In genomic region chr6:149484733-149485700, GRCh38 we compare ENCODE assay signal across 8 cellular contexts. TPM values are rescaled to one million over a fixed set of nuclear protein-coding genes. Genes with fewer than 3 reads are reported as not detected.
DNase-seq lines count a peak whose midpoint lies in the region; ATAC-seq, FAIRE-seq and TF ChIP-seq lines count a peak whose summit lies in the region.

Gene ZC3H12D (minus strand): TSS chr6:149485014. CDS start chr6:149474543, 10,471 bp downstream.

- TF ChIP-seq EP300 in K562 (IDR thresholded peaks at IDR 0.05; ENCODE audit: low read length) (no peak), suprapubic skin (IDR thresholded peaks at IDR 0.05) (no peak)

- peak; percentile 41 for ATAC-seq in GM19035 (IDR thresholded peaks at IDR 0.05; ENCODE audit: unreplicated experiment)
- ATAC-seq in HG03378 (IDR thresholded peaks at IDR 0.05; ENCODE audit: unreplicated experiment), result peak; percentile 38
- ATAC-seq in K562, result peak; percentile 75

- TF ChIP-seq RAD21 in K562 (CRISPR knock-in tag; conservative IDR thresholded peaks at IDR 0.05 in 1 of 2, IDR thresholded peaks at IDR 0.05 in 1 of 2), result peak in 1 of 2 experiments; percentile 4; a peak in 1 of 4 replicates

- H3K9ac ChIP-seq in K562 (ENCODE audit: insufficient read depth in 1 of 2, low read depth in 2 of 2, low read length in 2 of 2), result peak within 1 kb of the TSS in 1 of 2 experiments; percentile 37; a peak in 2 of 4 replicates
- peak within 1 kb of the TSS; percentile 48 to 72 for H3K9ac ChIP-seq in mucosa of rectum (ENCODE audit: low read depth in 1 of 2, low read length in 2 of 2)

- CTCF ChIA-PET in A673 (lab: Charles Lee) (no interaction called here), K562 (lab: Yijun Ruan, JAX; ENCODE audit: low intra/inter-chr PET ratio) (no interaction called here)

- TF ChIP-seq POLR2A in K562 (conservative IDR thresholded peaks at IDR 0.05), result no peak
- TF ChIP-seq POLR2A in suprapubic skin (IDR thresholded peaks at IDR 0.05), result no peak

- BruUV-seq in A673 (replicated peaks; lab: Mats Ljungman, UMichigan) (no TSS peak), K562 (replicated peaks; lab: Mats Ljungman, UMichigan) (no TSS peak)

- H3K36me3 ChIP-seq in A673 (ENCODE audit: insufficient read depth, low read length, poor library complexity, severe bottlenecking), result no peaks in the 10 kb centered on the region
- H3K36me3 ChIP-seq in K562 (ENCODE audit: control insufficient read depth, insufficient read depth, low read length), result no peaks in the 10 kb centered on the region
- H3K36me3 ChIP-seq in mucosa of rectum (ENCODE audit: control insufficient read depth in 2 of 2, insufficient read depth in 2 of 2, low read length in 2 of 2), result no peaks in the 10 kb centered on the region
- H3K36me3 ChIP-seq in suprapubic skin, result no peaks in the 10 kb centered on the region

- H3K79me2 ChIP-seq in K562 (ENCODE audit: control insufficient read depth, insufficient read depth, low read length), result no peaks in the 10 kb centered on the region

- H3K27ac ChIP-seq in A673 (ENCODE audit: low read depth, low read length, poor library complexity, severe bottlenecking), result no peak within 1 kb of the TSS
- no peak within 1 kb of the TSS for H3K27ac ChIP-seq in K562 (ENCODE audit: extremely low read depth, low read depth, low read length)
- peak within 1 kb of the TSS; percentile 82 to 88 for H3K27ac ChIP-seq in mucosa of rectum (ENCODE audit: low read depth in 2 of 2, low read length in 2 of 2)
- peak within 1 kb of the TSS; percentile 33 for H3K27ac ChIP-seq in suprapubic skin

- H4K20me1 ChIP-seq in K562 (replicated peaks; ENCODE audit: control insufficient read depth, insufficient read depth, low read length), result no peaks in the 10 kb centered on the region

- no peak within 1 kb of the TSS for H3K4me2 ChIP-seq in K562 (ENCODE audit: insufficient read depth, low read length)

- peak within 1 kb of the TSS; percentile 34; the same call in 1 of the 2 replicates for H2AFZ ChIP-seq in K562 (ENCODE audit: low read depth, low read length)

- H3K27me3 ChIP-seq in A673 (replicated peaks; ENCODE audit: insufficient read depth, low read depth, low read length, poor library complexity) (no peaks in the 10 kb centered on the region), K562 (ENCODE audit: control insufficient read depth in 2 of 2, insufficient read depth in 2 of 2, low read length in 2 of 2) (peaks cover 48 to 71% of the 10 kb centered on the region in 2 experiments), mucosa of rectum (ENCODE audit: control insufficient read depth in 2 of 2, insufficient read depth in 2 of 2, low read length in 2 of 2) (no peaks in the 10 kb centered on the region), suprapubic skin (no peaks in the 10 kb centered on the region)

- no peak for FAIRE-seq in K562 (lab: Jason Lieb, UNC)

- no peak within 1 kb of the TSS for H3K4me3 ChIP-seq in A673 (ENCODE audit: low read depth, low read length, poor library complexity, severe bottlenecking)
- no peak within 1 kb of the TSS for H3K4me3 ChIP-seq in K562
- H3K4me3 ChIP-seq in mucosa of rectum (ENCODE audit: low read length in 2 of 2), result peak within 1 kb of the TSS; percentile 56 to 72
- peak within 1 kb of the TSS; percentile 26 for H3K4me3 ChIP-seq in suprapubic skin

- H3K9me1 ChIP-seq in K562 (ENCODE audit: control insufficient read depth, insufficient read depth, low read length), result no peaks in the 10 kb centered on the region

- H3K9me3 ChIP-seq in A673 (ENCODE audit: low read depth, low read length, poor library complexity, severe bottlenecking) (no peaks in the 10 kb centered on the region), K562 (replicated peaks; ENCODE audit: control insufficient read depth, insufficient read depth, low read depth, low read length) (no peaks in the 10 kb centered on the region), mucosa of rectum (ENCODE audit: control insufficient read depth in 2 of 2, low read length in 2 of 2) (no peaks in the 10 kb centered on the region), suprapubic skin (no peaks in the 10 kb centered on the region)

- POLR2A ChIA-PET in A673 (lab: Charles Lee; ENCODE audit: low non-redundant PET), result no interaction called here
- POLR2A ChIA-PET in K562 (lab: Yijun Ruan, JAX), result interaction anchor here (0.6 to 0.8 kb wide), 3 partner anchors 14 to 403 kb away, joined by 3 to 5 read pairs (median 3); no protein-coding TSS in a partner anchor

- intact Hi-C loops in A673 (cut with micrococcal nuclease; ENCODE audit: unreplicated experiment), result no loop called here
- intact Hi-C loops in K562 (cut with micrococcal nuclease), result no loop called here

- in situ Hi-C loops in K562 (cut with MboI), result no loop called here

- DNase-seq in A673 (ENCODE audit: low spot score), result peak; percentile 56
- DNase-seq in T-helper 22 cell (ENCODE audit: low read depth), result peak; percentile 85
- DNase-seq in K562 (ENCODE audit: extremely low read depth in 1 of 4, low spot score in 3 of 4), result peak in 1 of 4 experiments; percentile 40
- peak; percentile 74 to 84 for DNase-seq in suprapubic skin (ENCODE audit: low spot score in 2 of 2)
- DNase-seq in NCI-H128 (lab: John Stamatoyannopoulos, UW; ENCODE audit: unreplicated experiment), result no peak

- H3K4me1 ChIP-seq in A673 (ENCODE audit: insufficient read depth, low read length, poor library complexity, severe bottlenecking) (peaks cover 15% of the 10 kb centered on the region), K562 (replicated peaks in 1 of 2; ENCODE audit: control insufficient read depth in 2 of 2, insufficient read depth in 2 of 2, low read length in 2 of 2) (peaks cover 3 to 23% of the 10 kb centered on the region in 2 experiments; a peak in 3 of 5 replicates), mucosa of rectum (ENCODE audit: control insufficient read depth in 2 of 2, insufficient read depth in 2 of 2, low read length in 2 of 2) (peaks cover 20% of the 10 kb centered on the region in 2 donors), suprapubic skin (peaks cover 24% of the 10 kb centered on the region)

- WGBS in K562 (ENCODE audit: insufficient coverage, low coverage, missing lambda C conversion rate), result 2% methylated on average over 22 of the region's 22 CpGs
- WGBS in suprapubic skin, result 28% methylated on average over 19 of the region's 22 CpGs

- no peak for TF ChIP-seq CTCF in A673 (conservative IDR thresholded peaks at IDR 0.05; ENCODE audit: low read depth, low read length)
- TF ChIP-seq CTCF in K562 (IDR thresholded peaks at IDR 0.05 in 2 of 3, conservative IDR thresholded peaks at IDR 0.05 in 1 of 3; ENCODE audit: insufficient read depth in 2 of 3, low read depth in 1 of 3, low read length in 3 of 3), result peak in 1 of 3 experiments; percentile 9; a peak in 1 of 6 replicates
- no peak for TF ChIP-seq CTCF in suprapubic skin (IDR thresholded peaks at IDR 0.05)

TF ChIP-seq in K562, 482 proteins besides CTCF, POLR2A, EP300 and RAD21 (continues in another document):
- 0 out of 2 replicates have a peak, but pooled peaks have one; percentile 19 for TF ChIP-seq L3MBTL2 (IDR thresholded peaks at IDR 0.05)
- TF ChIP-seq, protein P1, sequence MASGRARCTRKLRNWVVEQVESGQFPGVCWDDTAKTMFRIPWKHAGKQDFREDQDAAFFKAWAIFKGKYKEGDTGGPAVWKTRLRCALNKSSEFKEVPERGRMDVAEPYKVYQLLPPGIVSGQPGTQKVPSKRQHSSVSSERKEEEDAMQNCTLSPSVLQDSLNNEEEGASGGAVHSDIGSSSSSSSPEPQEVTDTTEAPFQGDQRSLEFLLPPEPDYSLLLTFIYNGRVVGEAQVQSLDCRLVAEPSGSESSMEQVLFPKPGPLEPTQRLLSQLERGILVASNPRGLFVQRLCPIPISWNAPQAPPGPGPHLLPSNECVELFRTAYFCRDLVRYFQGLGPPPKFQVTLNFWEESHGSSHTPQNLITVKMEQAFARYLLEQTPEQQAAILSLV (tag; IDR thresholded peaks at IDR 0.05), result no peak

RNA-seq across cellular contexts. Expression of gene ZC3H12D, which starts in this region (rescaled TPM):
- 0.30 and 0.33 TPM in 2 replicates for total RNA-seq in A673 (2021)
- total RNA-seq in K562 (2011; cell fraction: chromatin; rRNA removed; ENCODE audit: low replicate concordance), result 0.32 and 0.51 TPM in 2 replicates
- under 0.01 TPM in 1 of 2 replicates, not detected in the other for total RNA-seq in K562 (2011; cell fraction: nucleolus; rRNA removed)
- 0.15 TPM in 1 of 2 replicates, not detected in the other for total RNA-seq in K562 (2011; cell fraction: nucleoplasm; rRNA removed)
- not detected in 2 replicates for total RNA-seq in K562 (2014; rRNA removed)
- total RNA-seq in K562 (2014; rRNA removed; fragmentation: Illumina TruSeq; extraction: Trizol), result 0.04 TPM in 1 of 2 replicates, not detected in the other
- 0.04 and 0.19 TPM in 2 replicates for total RNA-seq in K562 (2015; rRNA removed; fragmentation: Illumina TruSeq; extraction: Trizol)
- total RNA-seq in K562 (2021), result 0.20 and 0.27 TPM in 2 replicates
- 0.06 TPM in 1 of 2 replicates, not detected in the other for polyA plus RNA-seq in K562 (2011; rRNA removed)
- polyA plus RNA-seq in K562 (2011; cell fraction: cytosol; rRNA removed), result 0.04 and 0.25 TPM in 2 replicates
- 0.14 and 0.28 TPM in 2 replicates for polyA plus RNA-seq in K562 (2011; cell fraction: nucleus; rRNA removed)
- 0.05 and 0.07 TPM in 2 replicates for polyA plus RNA-seq in K562 (2012)
- polyA plus RNA-seq in K562 (2014; fragmentation: Illumina TruSeq; extraction: Trizol), result 0.12 and 0.22 TPM in 2 replicates
- polyA plus RNA-seq in K562 (2014; fragmentation: Nextera tagmentation; extraction: Ambion mirVana), result not detected
- 0.04 and 0.05 TPM in 2 replicates for polyA plus RNA-seq in K562 (2014; rRNA removed)
- 0.03 TPM in 1 of 2 replicates, not detected in the other for polyA minus RNA-seq in K562 (2011; rRNA and poly(A)+ RNA removed)
- polyA minus RNA-seq in K562 (2011; cell fraction: cytosol; rRNA and poly(A)+ RNA removed), result not detected in 2 replicates
- 0.13 and 0.22 TPM in 2 replicates for polyA minus RNA-seq in K562 (2011; cell fraction: nucleus; rRNA and poly(A)+ RNA removed)
- 1 to 10 TPM in 1 of 4 donors, under 1 TPM in 3; 0.23 to 4.7 (median 0.46) TPM for total RNA-seq in suprapubic skin

Comparison
In these comparisons a context has a peak if more than half of its experiments do, and no peak if none do; other contexts are left out.
1. Peak in DNase-seq in A673; RNA of the gene not detected or under 1 TPM.
2. Peak in ATAC-seq in K562; RNA of the gene not detected or under 1 TPM.
3. H3K27ac ChIP-seq: peak in mucosa of rectum (2 of 2) and suprapubic skin (single experiment); none in A673 (single experiment) and K562 (single experiment).
4. H3K4me3 ChIP-seq: peak in mucosa of rectum (2 of 2) and suprapubic skin (single experiment); none in A673 (single experiment) and K562 (single experiment).
5. Peak in every context shown above with its lines, with median percentiles within 50 percentile points of each other: ATAC-seq.